8 cellular contexts compared by ENCODE assay signal in the genomic region with DNA sequence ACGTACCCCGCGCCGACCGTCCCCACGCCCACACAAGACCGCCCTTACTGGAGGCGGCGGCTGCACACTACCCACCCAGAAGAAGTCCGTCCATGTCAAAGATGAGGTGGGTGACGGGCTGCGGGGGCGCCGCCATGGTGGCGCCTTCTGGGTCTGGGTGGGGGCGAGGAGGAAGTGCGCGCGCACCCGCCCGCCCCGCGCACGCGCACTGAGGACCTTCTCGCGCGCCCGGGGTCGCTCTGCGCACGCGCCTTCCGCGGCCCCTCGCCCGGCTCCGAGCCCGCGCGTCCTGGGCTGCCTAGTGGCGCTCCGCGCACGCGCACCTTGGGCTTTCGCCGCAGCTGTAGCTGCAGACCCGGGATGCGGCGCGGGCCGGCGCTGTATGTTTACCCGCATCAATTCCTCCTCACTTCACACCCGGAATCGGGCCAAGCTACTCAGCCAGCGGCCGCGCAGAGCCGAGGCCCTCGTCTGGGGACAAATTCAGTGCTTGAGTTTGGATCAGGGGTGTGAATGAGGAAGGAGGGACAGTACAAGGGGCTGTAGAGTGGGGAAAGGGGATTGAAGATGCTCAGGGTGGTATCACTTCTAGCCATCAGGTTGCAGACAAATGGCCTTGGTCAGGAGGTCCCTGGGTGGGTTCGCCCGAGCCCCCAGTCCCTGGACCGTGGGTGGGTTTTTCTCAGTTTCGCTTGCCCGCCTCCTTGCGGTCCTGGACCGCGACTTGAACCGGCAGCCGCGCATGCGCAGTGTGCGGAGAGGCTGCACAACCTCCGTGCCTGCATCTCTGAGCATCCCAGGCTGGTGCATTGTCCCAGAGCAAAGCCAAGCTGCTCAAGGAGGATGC. TPM values are rescaled to one million over a fixed set of nuclear protein-coding genes. Genes with fewer than 3 reads are reported as not detected.
A peak's percentile ranks its signal among the peaks of the same experiment; 100 is the strongest.
DNase-seq lines count a peak whose midpoint lies in the region; ATAC-seq and TF ChIP-seq lines count a peak whose summit lies in the region.

PUDP (minus strand) TSS at position 176 of the 847 bp plus-strand sequence; CDS start at position 136, 40 bp downstream.

- no peaks in the 10 kb centered on the region for H3K27me3 Mint-ChIP-seq in activated T-cell treated with anti-CD3 and anti-CD28 coated beads, Interleukin-2, amount 50 U/mL, for 24 hours

- H3K9me2 ChIP-seq in PC-3 (replicated peaks; ENCODE audit: low read length): no peaks in the 10 kb centered on the region

- TF ChIP-seq CTCF in PC-3 (conservative IDR thresholded peaks at IDR 0.05; ENCODE audit: low read depth, low read length): peak; percentile 26; the same call in 1 of the 2 replicates

- peak within 1 kb of the TSS; percentile 98 for H2AFZ ChIP-seq in PC-3 (ENCODE audit: low read length)

- H3F3A ChIP-seq in PC-3 (ENCODE audit: low read length, unreplicated experiment): no peaks in the 10 kb centered on the region

- BruUV-seq in PC-3 (replicated peaks; lab: Mats Ljungman, UMichigan): no TSS peak

- H3K36me3 Mint-ChIP-seq in activated T-cell treated with anti-CD3 and anti-CD28 coated beads, Interleukin-2, amount 50 U/mL, for 24 hours (ENCODE audit: low read depth): peaks cover 24% of the 10 kb centered on the region

- H3K4me1 ChIP-seq in PC-3 (ENCODE audit: insufficient read depth, low read length) (peaks cover 30% of the 10 kb centered on the region), muscle layer of duodenum (ENCODE audit: control insufficient read depth in 1 of 2, insufficient read depth in 2 of 2, low read length in 2 of 2) (peaks cover 0 to 5% of the 10 kb centered on the region in 2 donors)

- peak within 1 kb of the TSS; percentile 89 for H3K4me3 Mint-ChIP-seq in activated T-cell treated with anti-CD3 and anti-CD28 coated beads, Interleukin-2, amount 50 U/mL, for 24 hours

- H3K4me3 ChIP-seq in PC-3 (ENCODE audit: low read length) (peak within 1 kb of the TSS; percentile 96), muscle layer of duodenum (ENCODE audit: low read depth in 1 of 2, low read length in 2 of 2) (peak within 1 kb of the TSS; percentile 79 to 90)

- H3K4me2 ChIP-seq in PC-3 (ENCODE audit: low read length): peak within 1 kb of the TSS; percentile 99

- H3K27ac ChIP-seq in PC-3 (ENCODE audit: low read length) (peak within 1 kb of the TSS; percentile 68), muscle layer of duodenum (ENCODE audit: low read length) (peak within 1 kb of the TSS; percentile 51)

- H3K9ac ChIP-seq in PC-3 (ENCODE audit: low read length): peak within 1 kb of the TSS; percentile 93

- POLR2A ChIA-PET in PC-3 (lab: Charles Lee; ENCODE audit: unreplicated experiment): no interaction called here

- CTCF ChIA-PET in PC-3 (lab: Charles Lee): no interaction called here

- H3K27me3 ChIP-seq in PC-3 (ENCODE audit: low read length): no peaks in the 10 kb centered on the region
- no peaks in the 10 kb centered on the region for H3K27me3 ChIP-seq in muscle layer of duodenum (ENCODE audit: low read depth, low read length)

- H4K20me1 ChIP-seq in PC-3 (ENCODE audit: low read length): no peaks in the 10 kb centered on the region

- H3K27ac Mint-ChIP-seq in activated T-cell treated with anti-CD3 and anti-CD28 coated beads, Interleukin-2, amount 50 U/mL, for 24 hours: peak within 1 kb of the TSS; percentile 95

- H3K36me3 ChIP-seq in PC-3 (ENCODE audit: low read depth, low read length): no peaks in the 10 kb centered on the region
- no peaks in the 10 kb centered on the region for H3K36me3 ChIP-seq in muscle layer of duodenum (ENCODE audit: control insufficient read depth in 1 of 2, insufficient read depth in 2 of 2, low read length in 2 of 2)

- intact Hi-C loops in PC-3 (cut with micrococcal nuclease): loop anchor here (1.0 to 5.0 kb wide), 2 partner anchors 16 to 224 kb away; no protein-coding TSS in a partner anchor

- H3K79me2 ChIP-seq in PC-3 (ENCODE audit: low read length): peaks cover 43% of the 10 kb centered on the region

- H3K4me1 Mint-ChIP-seq in activated T-cell treated with anti-CD3 and anti-CD28 coated beads, Interleukin-2, amount 50 U/mL, for 24 hours (ENCODE audit: low read depth): peaks cover 41% of the 10 kb centered on the region

- no peaks in the 10 kb centered on the region for H3K9me3 Mint-ChIP-seq in activated T-cell treated with anti-CD3 and anti-CD28 coated beads, Interleukin-2, amount 50 U/mL, for 24 hours

- H3K9me3 ChIP-seq in PC-3 (ENCODE audit: low read length) (no peaks in the 10 kb centered on the region), muscle layer of duodenum (ENCODE audit: control insufficient read depth in 1 of 2, low read length in 2 of 2) (no peaks in the 10 kb centered on the region)

- DNase-seq in DMS53 (lab: John Stamatoyannopoulos, UW) (peak; percentile 83), PC-3 (peak; percentile 84)
- peak; percentile 94 for DNase-seq in activated T-cell treated with anti-CD3 and anti-CD28 coated beads, Interleukin-2, amount 50 U/mL, for 24 hours
- peak; percentile 39 for DNase-seq in stimulated activated CD8-positive, alpha-beta memory T cell treated with anti-CD3 and anti-CD28 coated beads, Interleukin-7, amount 100 ng/mL, for 24 hours (ENCODE audit: low read depth)

- TF ChIP-seq RAD21 in Ishikawa (IDR thresholded peaks at IDR 0.05; ENCODE audit: low read depth): no peak

- ATAC-seq in GM21576 (IDR thresholded peaks at IDR 0.05; ENCODE audit: unreplicated experiment) (peak; percentile 79), PC-3 (peak; percentile 78), esophagus mucosa (peak; percentile 94)

- no peak for TF ChIP-seq EP300 in Ishikawa (IDR thresholded peaks at IDR 0.05; ENCODE audit: borderline replicate concordance)

TF ChIP-seq in Ishikawa, 13 proteins besides CTCF, POLR2A, EP300 and RAD21:
- TF ChIP-seq CREB1 (IDR thresholded peaks at IDR 0.05; ENCODE audit: low read depth) (no peak), TCF12 (IDR thresholded peaks at IDR 0.05; ENCODE audit: low read depth) (no peak), NFIC (IDR thresholded peaks at IDR 0.05) (no peak), TAF1 (IDR thresholded peaks at IDR 0.05; ENCODE audit: low read depth) (peak; percentile 54; the same call in 1 of the 2 replicates), ZBTB7A (IDR thresholded peaks at IDR 0.05; ENCODE audit: low read depth) (no peak; the same call in 1 of the 2 replicates), YY1 (IDR thresholded peaks at IDR 0.05; ENCODE audit: low read depth) (peak; percentile 72), EGR1 (IDR thresholded peaks at IDR 0.05) (peak; percentile 45; the same call in 1 of the 2 replicates), FOXM1 (IDR thresholded peaks at IDR 0.05; ENCODE audit: borderline replicate concordance, low read depth) (no peak), MAX (IDR thresholded peaks at IDR 0.05) (peak; percentile 4; the same call in 1 of the 2 replicates)
TF ChIP-seq in Ishikawa: peak in this region for 4.

RNA-seq across cellular contexts. Expression of gene PUDP, which starts in this region (rescaled TPM):
- total RNA-seq in PC-3 (2014; rRNA removed) (7.6 and 7.8 TPM in 2 replicates), esophagus mucosa (13.9 TPM)

Comparison
In these comparisons a context has a peak if more than half of its experiments do, and no peak if none do; other contexts are left out.
1. Peak in every context shown above with its lines: DNase-seq, ATAC-seq, H3K4me3 ChIP-seq and H3K27ac ChIP-seq.
2. DNase-seq: peak in every context shown above with its lines; median percentile 94 in activated T-cell treated with anti-CD3 and anti-CD28 coated beads, Interleukin-2, amount 50 U/mL, for 24 hours; 84 in PC-3; 83 in DMS53; 39 in stimulated activated CD8-positive, alpha-beta memory T cell treated with anti-CD3 and anti-CD28 coated beads, Interleukin-7, amount 100 ng/mL, for 24 hours.